In genomic region chr3:138187296-138188012, GRCh38 we compare ENCODE assay signal across 7 cellular contexts. TPM values are rescaled to one million over a fixed set of nuclear protein-coding genes. Genes with fewer than 3 reads are reported as not detected.
DNase-seq lines count a peak whose midpoint lies in the region; ATAC-seq and TF ChIP-seq lines count a peak whose summit lies in the region.

A gene with protein sequence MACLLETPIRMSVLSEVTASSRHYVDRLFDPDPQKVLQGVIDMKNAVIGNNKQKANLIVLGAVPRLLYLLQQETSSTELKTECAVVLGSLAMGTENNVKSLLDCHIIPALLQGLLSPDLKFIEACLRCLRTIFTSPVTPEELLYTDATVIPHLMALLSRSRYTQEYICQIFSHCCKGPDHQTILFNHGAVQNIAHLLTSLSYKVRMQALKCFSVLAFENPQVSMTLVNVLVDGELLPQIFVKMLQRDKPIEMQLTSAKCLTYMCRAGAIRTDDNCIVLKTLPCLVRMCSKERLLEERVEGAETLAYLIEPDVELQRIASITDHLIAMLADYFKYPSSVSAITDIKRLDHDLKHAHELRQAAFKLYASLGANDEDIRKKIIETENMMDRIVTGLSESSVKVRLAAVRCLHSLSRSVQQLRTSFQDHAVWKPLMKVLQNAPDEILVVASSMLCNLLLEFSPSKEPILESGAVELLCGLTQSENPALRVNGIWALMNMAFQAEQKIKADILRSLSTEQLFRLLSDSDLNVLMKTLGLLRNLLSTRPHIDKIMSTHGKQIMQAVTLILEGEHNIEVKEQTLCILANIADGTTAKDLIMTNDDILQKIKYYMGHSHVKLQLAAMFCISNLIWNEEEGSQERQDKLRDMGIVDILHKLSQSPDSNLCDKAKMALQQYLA (plus strand): TSS chr3:138187301. CDS start chr3:138187555, 254 bp downstream.

- peaks cover 15% of the 10 kb centered on the region for H3F3A ChIP-seq in SK-N-SH (replicated peaks; ENCODE audit: insufficient read depth)

- no peaks in the 10 kb centered on the region for H3K27me3 ChIP-seq in SK-N-SH (ENCODE audit: insufficient read depth)
- peaks cover 20% of the 10 kb centered on the region for H3K27me3 ChIP-seq in iPS-15b (ENCODE audit: control insufficient read depth, insufficient read depth, low read length)

- peak; percentile 51 for ATAC-seq in GM21381 (IDR thresholded peaks at IDR 0.05; ENCODE audit: unreplicated experiment)

- peaks cover 13% of the 10 kb centered on the region for H3K36me3 Mint-ChIP-seq in MCF 10A (ENCODE audit: insufficient read depth, unreplicated experiment)

- peak within 1 kb of the TSS; percentile 89 for H3K4me2 ChIP-seq in SK-N-SH

- H3K9ac ChIP-seq in SK-N-SH (peak within 1 kb of the TSS; percentile 93), iPS-15b (ENCODE audit: low read depth, low read length) (peak within 1 kb of the TSS; percentile 84)

- no peaks in the 10 kb centered on the region for H3K9me3 ChIP-seq in SK-N-SH
- no peaks in the 10 kb centered on the region for H3K9me3 ChIP-seq in iPS-15b (ENCODE audit: control insufficient read depth, insufficient read depth, low read length)

- peaks cover 8 to 12% of the 10 kb centered on the region in 2 experiments for H3K36me3 ChIP-seq in SK-N-SH (replicated peaks in 1 of 2; ENCODE audit: control insufficient read depth in 1 of 2, insufficient read depth in 2 of 2, low read length in 1 of 2)
- H3K36me3 ChIP-seq in iPS-15b (ENCODE audit: control insufficient read depth, insufficient read depth, low read length) = peaks cover 3% of the 10 kb centered on the region

- POLR2A ChIA-PET in SK-N-SH (lab: Yijun Ruan, JAX) = interaction anchor here (0.6 to 2.6 kb wide), 5 partner anchors 9 to 407 kb away, joined by 3 to 16 read pairs (median 3); partner anchors contain the start of genes DBR1 and DZIP1L
- POLR2A ChIA-PET in MCF 10A (lab: Yijun Ruan, JAX) = interaction anchor here (0.7 to 4.3 kb wide), 13 partner anchors 9 to 407 kb away, joined by 3 to 81 read pairs (median 6); partner anchors contain the start of genes CEP70, DBR1 and MRAS

- H3K4me1 ChIP-seq in SK-N-SH (ENCODE audit: control insufficient read depth in 1 of 2, insufficient read depth in 2 of 2, low read depth in 1 of 2, low read length in 1 of 2) = peaks cover 4 to 7% of the 10 kb centered on the region in 2 experiments; a peak in 2 of 4 replicates
- H3K4me1 ChIP-seq in iPS-15b (ENCODE audit: control insufficient read depth, insufficient read depth, low read length) = peaks cover 9% of the 10 kb centered on the region

- TF ChIP-seq EP300 in SK-N-SH (IDR thresholded peaks at IDR 0.05; ENCODE audit: borderline replicate concordance in 1 of 2, low read depth in 1 of 2, low read length in 1 of 2) = peak; percentile 77 to 96; a peak in 3 of 4 replicates

- peak within 1 kb of the TSS; percentile 84 to 97 for H3K4me3 ChIP-seq in SK-N-SH (ENCODE audit: low read depth in 2 of 2, low read length in 1 of 2)
- H3K4me3 ChIP-seq in iPS-15b (ENCODE audit: low read depth, low read length) = peak within 1 kb of the TSS; percentile 66
- H3K4me3 ChIP-seq in skeletal muscle cell (ENCODE audit: low read depth, low read length) = peak within 1 kb of the TSS; percentile 80

- CTCF ChIA-PET in SK-N-SH (lab: Yijun Ruan, JAX) = interaction anchor here (1.0 kb wide), 1 partner anchor 13 kb away, joined by 3 read pairs; the partner anchor contains the start of gene DBR1
- CTCF ChIA-PET in MCF 10A (lab: Yijun Ruan, JAX) = interaction anchor here (0.6 to 1.1 kb wide), 7 partner anchors 21 to 1026 kb away, joined by 3 to 4 read pairs (median 3); no protein-coding TSS in a partner anchor

- no peak for DNase-seq in G401 (ENCODE audit: low spot score)
- peak; percentile 33 for DNase-seq in HPDE6-E6E7 (ENCODE audit: extremely low spot score)
- peak; percentile 85 for DNase-seq in SK-N-SH
- peak; percentile 43 for DNase-seq in MCF 10A (ENCODE audit: unreplicated experiment)
- DNase-seq in skeletal muscle cell (ENCODE audit: low read depth) = peak; percentile 45

- peak within 1 kb of the TSS; percentile 95 for H3K27ac Mint-ChIP-seq in MCF 10A (ENCODE audit: low read depth, unreplicated experiment)

- BruUV-seq in MCF 10A (replicated peaks; lab: Mats Ljungman, UMichigan) = no TSS peak

- TF ChIP-seq CTCF in SK-N-SH (IDR thresholded peaks at IDR 0.05) = no peak
- TF ChIP-seq CTCF in MCF 10A (IDR thresholded peaks at IDR 0.05; ENCODE audit: unreplicated experiment) = no peak

- WGBS in SK-N-SH (ENCODE audit: low lambda C conversion rate) = 0% methylated on average over 25 of the region's 59 CpGs

- H3K27ac ChIP-seq in SK-N-SH (ENCODE audit: low read depth in 2 of 2, low read length in 1 of 2) = peak within 1 kb of the TSS; percentile 89 to 99

- H2AFZ ChIP-seq in SK-N-SH (ENCODE audit: low read depth) = peak within 1 kb of the TSS; percentile 92

- TF ChIP-seq RAD21 in SK-N-SH (IDR thresholded peaks at IDR 0.05; ENCODE audit: low read length) = no peak

- H3K9me2 ChIP-seq in SK-N-SH = no peaks in the 10 kb centered on the region

- H3K4me1 Mint-ChIP-seq in MCF 10A (ENCODE audit: insufficient read depth, unreplicated experiment) = peaks cover 34% of the 10 kb centered on the region

- H3K79me2 ChIP-seq in SK-N-SH (ENCODE audit: insufficient read depth) = peaks cover 50% of the 10 kb centered on the region

- intact Hi-C loops in MCF 10A (cut with micrococcal nuclease) = loop anchor here (10.0 kb wide), 1 partner anchor 407 kb away; the partner anchor contains the start of gene CEP70

- H3K4me3 Mint-ChIP-seq in MCF 10A (ENCODE audit: unreplicated experiment) = peak within 1 kb of the TSS; percentile 90

- in situ Hi-C loops in G401 (cut with HindIII; ENCODE audit: low sequenced_read_pairs) = no loop called here

- peaks cover 25% of the 10 kb centered on the region for H4K20me1 ChIP-seq in SK-N-SH (ENCODE audit: insufficient read depth)

- H3K27me3 Mint-ChIP-seq in MCF 10A (ENCODE audit: insufficient read depth, unreplicated experiment) = no peaks in the 10 kb centered on the region

- H3K9me3 Mint-ChIP-seq in MCF 10A (ENCODE audit: unreplicated experiment) = no peaks in the 10 kb centered on the region

TF ChIP-seq in SK-N-SH, 30 proteins besides CTCF, POLR2A, EP300 and RAD21 (continues in another document):
- TF ChIP-seq NFIC (IDR thresholded peaks at IDR 0.05; ENCODE audit: borderline replicate concordance) (peak; percentile 53; the same call in 1 of the 2 replicates), FOXM1 (IDR thresholded peaks at IDR 0.05; ENCODE audit: low read depth) (no peak), REST (IDR thresholded peaks at IDR 0.05; ENCODE audit: low read depth, low read length) (peak; percentile 16; the same call in 1 of the 2 replicates), ZBTB33 (IDR thresholded peaks at IDR 0.05; ENCODE audit: borderline replicate concordance, low read depth) (no peak), MXI1 (IDR thresholded peaks at IDR 0.05; ENCODE audit: low read depth, low read length) (peak; percentile 4; the same call in 1 of the 2 replicates), TAF1 (IDR thresholded peaks at IDR 0.05; ENCODE audit: borderline replicate concordance, low read depth, low read length) (peak; percentile 93)

RNA-seq across cellular contexts. Expression of the gene that starts here (rescaled TPM):
- total RNA-seq in G401 (2014; rRNA removed; shearing (Covaris generic)) = 31.5 and 48.4 TPM in 2 replicates
- 35.5 and 39.2 TPM in 2 replicates for polyA plus RNA-seq in SK-N-SH (2012; rRNA removed)
- 33.6 and 35.7 TPM in 2 replicates for polyA plus RNA-seq in SK-N-SH (2012; cell fraction: cytosol; rRNA removed)
- 43.9 and 57.2 TPM in 2 replicates for polyA plus RNA-seq in SK-N-SH (2012; cell fraction: nucleus; rRNA removed)
- 29.8 and 35.3 TPM in 2 replicates for total RNA-seq in MCF 10A (2022)
